In the genomic region with DNA sequence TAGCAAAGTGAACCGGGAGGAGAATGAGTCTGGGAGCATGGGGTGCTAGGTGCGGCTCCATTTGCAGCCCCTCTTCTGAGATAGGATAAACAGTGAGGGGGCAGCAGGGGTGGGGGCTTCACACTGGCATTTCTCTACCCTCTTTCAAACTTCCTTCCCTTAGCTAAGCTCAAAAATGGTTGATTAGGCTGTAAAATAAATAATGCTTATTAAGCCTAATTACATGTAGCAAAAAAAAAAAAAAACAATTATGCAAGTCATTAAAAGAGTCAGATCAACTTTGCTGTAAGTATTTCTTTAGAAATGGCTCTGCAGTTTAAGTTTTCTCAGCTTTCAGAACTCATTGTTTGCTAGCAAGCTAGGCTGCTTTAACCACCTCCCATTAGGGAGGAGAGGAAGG, we compare ENCODE assay signal across 25 cellular contexts.
"Had no signal": no experiment of that assay in that cellular context is flagged by ENCODE, and none has a peak within 500 bp of the region (broad histone marks: within the 10 kb centered on the region; RNA-seq: fewer than 3 reads in every experiment).

No MANE protein-coding gene starts in this region.

- H3K27ac ChIP-seq: left ventricle myocardium inferior, ovary, right atrium auricular region, right lobe of liver, tibial nerve, uterus had no signal

- H3K9me3 Mint-ChIP-seq: natural killer cell treated with Interleukin-12 subunit alpha and Interleukin-12 subunit beta and Interleukin-15 and Interleukin-18, amount 100 ng/mL, for 72 hours; stimulated activated naive CD8-positive, alpha-beta T cell treated with anti-CD3 and anti-CD28 coated beads, Interleukin-15, amount 100 ng/mL, for 72 hours had no signal

- H3K4me1 Mint-ChIP-seq: naive thymus-derived CD4-positive, alpha-beta T cell; stimulated activated memory B cell treated with anti-CD40 and anti-IgM and Interleukin-4, amounts not matched to agents 10 μg/mL and 1 μg/mL and 100 μg/mL, for 72 hours; stimulated activated naive CD8-positive, alpha-beta T cell treated with anti-CD3 and anti-CD28 coated beads, Interleukin-15, amount 100 ng/mL, for 72 hours had no signal

- H3K27me3 Mint-ChIP-seq: stimulated activated memory B cell treated with anti-CD40 and anti-IgM and Interleukin-4, amounts not matched to agents 10 μg/mL and 1 μg/mL and 100 μg/mL, for 72 hours; stimulated activated naive CD8-positive, alpha-beta T cell treated with anti-CD3 and anti-CD28 coated beads, Interleukin-15, amount 100 ng/mL, for 72 hours; type B pancreatic cell had no signal

- H3K36me3 Mint-ChIP-seq: natural killer cell treated with Interleukin-12 subunit alpha and Interleukin-12 subunit beta and Interleukin-15 and Interleukin-18, amount 100 ng/mL, for 72 hours; stimulated activated memory B cell treated with anti-CD40 and anti-IgM and Interleukin-4, amounts not matched to agents 10 μg/mL and 1 μg/mL and 100 μg/mL, for 72 hours; type B pancreatic cell had no signal

- H3K9me3 ChIP-seq: mucosa of descending colon, uterus had no signal

- DNase-seq: islet precursor cell; left ventricle myocardium inferior; mesendoderm; midbrain; mucosa of descending colon; naive thymus-derived CD4-positive, alpha-beta T cell; ovary; right lobe of liver; stimulated activated CD4-positive, alpha-beta T cell treated with anti-CD3 and anti-CD28 coated beads, Interleukin-1b, Interleukin-23, amount 100 ng/mL, for 48 hours; stimulated activated CD4-positive, alpha-beta T cell treated with anti-CD3 and anti-CD28 coated beads, Interleukin-2, amount 100 ng/mL, for 48 hours; stimulated activated CD4-positive, alpha-beta T cell treated with anti-CD3 and anti-CD28 coated beads, Interleukin-4, amount 100 ng/mL, for 4 hours; stimulated activated CD8-positive, alpha-beta memory T cell treated with anti-CD3 and anti-CD28 coated beads, Interleukin-4, amount 100 ng/mL, for 48 hours; stimulated activated naive CD4-positive, alpha-beta T cell treated with Interleukin-2 at 50 U/mL for 16 hours; stimulated activated naive CD8-positive, alpha-beta T cell treated with anti-CD3 and anti-CD28 coated beads, Interleukin-15, amount 100 ng/mL, for 72 hours; substantia nigra; uterus had no signal

- H3K27me3 ChIP-seq: ovary, right atrium auricular region, right lobe of liver, tibial nerve, uterus had no signal

- H3K4me1 ChIP-seq: left ventricle myocardium inferior, right atrium auricular region, right lobe of liver, tibial nerve had no signal

- ATAC-seq: mucosa of descending colon; naive thymus-derived CD4-positive, alpha-beta T cell; natural killer cell treated with Interleukin-12 subunit alpha and Interleukin-12 subunit beta and Interleukin-15 and Interleukin-18, amount 100 ng/mL, for 72 hours; right lobe of liver; stimulated activated memory B cell treated with anti-CD40 and anti-IgM and Interleukin-4, amounts not matched to agents 10 μg/mL and 1 μg/mL and 100 μg/mL, for 72 hours; stimulated activated naive CD8-positive, alpha-beta T cell treated with anti-CD3 and anti-CD28 coated beads, Interleukin-15, amount 100 ng/mL, for 72 hours had no signal

- H3K4me3 ChIP-seq: left ventricle myocardium inferior, lung, mucosa of descending colon, ovary, right atrium auricular region, right lobe of liver, smooth muscle cell, tibial nerve, uterus had no signal

- H3K4me3 Mint-ChIP-seq: naive thymus-derived CD4-positive, alpha-beta T cell; natural killer cell treated with Interleukin-12 subunit alpha and Interleukin-12 subunit beta and Interleukin-15 and Interleukin-18, amount 100 ng/mL, for 72 hours; neural crest cell; stimulated activated memory B cell treated with anti-CD40 and anti-IgM and Interleukin-4, amounts not matched to agents 10 μg/mL and 1 μg/mL and 100 μg/mL, for 72 hours; stimulated activated naive CD8-positive, alpha-beta T cell treated with anti-CD3 and anti-CD28 coated beads, Interleukin-15, amount 100 ng/mL, for 72 hours; type B pancreatic cell had no signal

- H3K27ac Mint-ChIP-seq: natural killer cell treated with Interleukin-12 subunit alpha and Interleukin-12 subunit beta and Interleukin-15 and Interleukin-18, amount 100 ng/mL, for 72 hours; progenitor cell of endocrine pancreas; stimulated activated memory B cell treated with anti-CD40 and anti-IgM and Interleukin-4, amounts not matched to agents 10 μg/mL and 1 μg/mL and 100 μg/mL, for 72 hours; stimulated activated naive CD8-positive, alpha-beta T cell treated with anti-CD3 and anti-CD28 coated beads, Interleukin-15, amount 100 ng/mL, for 72 hours had no signal

- H3K36me3 ChIP-seq: left ventricle myocardium inferior, ovary, right atrium auricular region, right lobe of liver, tibial nerve, uterus had no signal

- H3K4me2 ChIP-seq: smooth muscle cell had no signal
